ENCODE assay signal across 18 cellular contexts in the genomic region with DNA sequence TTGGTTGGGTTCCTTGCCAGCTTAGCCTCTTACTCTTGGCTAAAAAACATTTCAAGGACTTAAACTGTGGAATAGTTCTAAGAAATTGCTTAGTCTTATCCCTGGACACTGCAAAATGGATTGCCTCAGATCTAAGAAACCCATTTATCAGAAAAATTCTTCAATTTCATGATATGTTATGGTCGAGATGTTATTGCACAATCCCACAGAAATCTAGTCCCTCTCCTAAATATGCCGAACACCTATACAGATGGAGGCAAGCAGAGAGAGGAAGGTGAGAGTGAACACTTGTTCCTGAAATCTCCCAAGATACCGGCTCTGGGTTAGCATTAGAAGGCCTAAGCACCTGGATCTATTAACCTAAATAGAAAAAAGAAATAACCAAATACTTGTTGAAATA.
A peak's percentile ranks its signal among the peaks of the same experiment; 100 is the strongest.
DNase-seq lines count a peak whose midpoint lies in the region; FAIRE-seq and TF ChIP-seq lines count a peak whose summit lies in the region.
"Had no signal": no experiment of that assay in that cellular context is flagged by ENCODE, and none has a peak within 500 bp of the region (broad histone marks: within the 10 kb centered on the region; RNA-seq: fewer than 3 reads in every experiment).

No MANE protein-coding gene starts in this region.

- H3K56ac ChIP-seq in H1 (replicated peaks; ENCODE audit: insufficient read length, low read depth, low read length) = no peak overlapping the region

- no peak overlapping the region for H3K14ac ChIP-seq in H1 (ENCODE audit: insufficient read length)

- no peak for FAIRE-seq in H1 (lab: Jason Lieb, UNC)

- POLR2A ChIA-PET in H1 (lab: Charles Lee; ENCODE audit: partially characterized antibody) (no interaction called here), GM10248 (lab: Yijun Ruan, JAX) (no interaction called here)

- H3K4me2 ChIP-seq in H1 (ENCODE audit: insufficient read depth in 1 of 2, low read depth in 2 of 2, low read length in 2 of 2) = no peak overlapping the region

- H3K79me1 ChIP-seq in H1 (ENCODE audit: low read depth, low read length) = no peaks in the 10 kb centered on the region

- H3K79me2 ChIP-seq in H1 (ENCODE audit: control insufficient read depth in 1 of 2, insufficient read depth in 2 of 2, low read length in 2 of 2) = no peaks in the 10 kb centered on the region

- no peak overlapping the region for H2BK120ac ChIP-seq in H1 (replicated peaks; ENCODE audit: low read depth, low read length)

- H3K27ac ChIP-seq in SJSA1 (peak overlapping the region; percentile 93), H1 (ENCODE audit: low read depth, low read length) (no peak overlapping the region), prostate gland (peak overlapping the region; percentile 29 to 36)

- H2BK20ac ChIP-seq in H1 (ENCODE audit: low read length) = no peak overlapping the region

- H2AFZ ChIP-seq in H1 (ENCODE audit: low read length) = no peak overlapping the region

- no peak overlapping the region for H4K8ac ChIP-seq in H1 (ENCODE audit: extremely low read depth, insufficient read depth, low read length)

- H3K27me3 ChIP-seq in SJSA1 (replicated peaks) (no peaks in the 10 kb centered on the region), H1 (replicated peaks in 1 of 4; ENCODE audit: control insufficient read depth in 3 of 4, extremely low read depth in 1 of 4, insufficient read depth in 3 of 4, low read length in 3 of 4) (no peaks in the 10 kb centered on the region), prostate gland (replicated peaks; ENCODE audit: insufficient read depth) (no peaks in the 10 kb centered on the region)
- H3K27me3 ChIP-seq: MG63 had no signal

- no peak for TF ChIP-seq EP300 in H1 (IDR thresholded peaks at IDR 0.05; ENCODE audit: borderline replicate concordance in 1 of 2, low read depth in 2 of 2, low read length in 2 of 2)

- H4K5ac ChIP-seq in H1 (ENCODE audit: insufficient read length, low read depth, low read length) = no peak overlapping the region

- no peak overlapping the region for H3K23ac ChIP-seq in H1 (ENCODE audit: insufficient read length)

- no peaks in the 10 kb centered on the region for H4K20me1 ChIP-seq in H1 (replicated peaks in 1 of 2; ENCODE audit: control insufficient read depth in 1 of 2, insufficient read depth in 2 of 2, low read length in 2 of 2)

- H3K4ac ChIP-seq in H1 (replicated peaks; ENCODE audit: insufficient read length, low read depth, low read length) = no peak overlapping the region

- H3K36me3 ChIP-seq in SJSA1 = no peaks in the 10 kb centered on the region
- no peaks in the 10 kb centered on the region for H3K36me3 ChIP-seq in H1 (ENCODE audit: control insufficient read depth in 2 of 4, insufficient read depth in 4 of 4, low read length in 3 of 4)
- no peaks in the 10 kb centered on the region for H3K36me3 ChIP-seq in prostate gland
- H3K36me3 ChIP-seq: MG63 had no signal

- H2BK15ac ChIP-seq in H1 (ENCODE audit: low read length) = no peak overlapping the region

- H2BK12ac ChIP-seq in H1 (ENCODE audit: low read depth, low read length) = no peak overlapping the region

- H3K4me3 ChIP-seq in AG10803 (ENCODE audit: low read length) (no peak overlapping the region), SJSA1 (no peak overlapping the region), H1 (ENCODE audit: extremely low read depth in 1 of 4, insufficient read depth in 2 of 4, low read depth in 3 of 4, low read length in 4 of 4) (no peak overlapping the region), prostate gland (no peak overlapping the region)
- H3K4me3 ChIP-seq: coronary artery, MG63 had no signal

- H3K9ac ChIP-seq in H1 (replicated peaks in 1 of 4; ENCODE audit: extremely low read depth in 1 of 4, low read depth in 3 of 4, low read length in 3 of 4) = no peak overlapping the region

- no peak overlapping the region for H2AK5ac ChIP-seq in H1 (ENCODE audit: low read depth, low read length)

- DNase-seq in AG10803 (ENCODE audit: low read depth) (peak; percentile 12), SJSA1 (ENCODE audit: low read depth in 1 of 2, low spot score in 2 of 2) (peak in 1 of 2 experiments; percentile 30), H1 (ENCODE audit: low read depth in 1 of 2, low spot score in 2 of 2) (no peak), prostate gland (ENCODE audit: low spot score) (no peak), GM10248 (ENCODE audit: extremely low spot score) (no peak), iPS-NIHi11 (ENCODE audit: low spot score) (no peak), NCI-H1417 treated with DMSO at 0.1 percent for 48 hours (lab: John Stamatoyannopoulos, UW) (no peak), NCI-H1930 (lab: John Stamatoyannopoulos, UW) (no peak)
- DNase-seq: activated CD4-positive, CD25-positive, alpha-beta regulatory T cell treated with anti-CD3 and anti-CD28 coated beads, Interleukin-2, amount 50 U/mL, for 72 hours; CD8-positive, alpha-beta T cell; left ventricle myocardium superior; naive B cell; NCI-H1694 treated with DMSO at 0.1 percent for 48 hours; NCI-H345; Right ventricle myocardium superior; stimulated activated naive B cell treated with anti-CD40 and anti-IgM and Interleukin-4, amounts not matched to agents 10 μg/mL and 1 μg/mL and 100 μg/mL, for 72 hours had no signal

- TF ChIP-seq POLR2A in H1 (IDR thresholded peaks at IDR 0.05; ENCODE audit: control extremely low read depth in 1 of 2, low read depth in 2 of 2, low read length in 2 of 2) = no peak
- no peak for TF ChIP-seq POLR2A in prostate gland (IDR thresholded peaks at IDR 0.05)

- no peak for TF ChIP-seq RAD21 in H1 (IDR thresholded peaks at IDR 0.05 in 1 of 2, conservative IDR thresholded peaks at IDR 0.05 in 1 of 2; ENCODE audit: low read depth in 2 of 2, low read length in 2 of 2)

- TF ChIP-seq CTCF in AG10803 (conservative IDR thresholded peaks at IDR 0.05; ENCODE audit: low read length) (no peak), H1 (IDR thresholded peaks at IDR 0.05; ENCODE audit: control extremely low read depth in 1 of 3, insufficient read depth in 1 of 3, low read depth in 1 of 3, low read length in 3 of 3) (no peak), prostate gland (IDR thresholded peaks at IDR 0.05) (no peak), GM10248 (IDR thresholded peaks at IDR 0.05; ENCODE audit: control extremely low read depth, extremely low read depth, low read depth, missing control alignments) (no peak)

- H3K18ac ChIP-seq in H1 (ENCODE audit: extremely low read depth, low read length) = no peak overlapping the region

- H3K4me1 ChIP-seq in SJSA1 (replicated peaks) (peaks cover 75% of the 10 kb centered on the region), H1 (replicated peaks in 1 of 4; ENCODE audit: control insufficient read depth in 3 of 4, insufficient read depth in 4 of 4, low read length in 3 of 4) (peaks cover 0 to 5% (median 3%) of the 10 kb centered on the region in 4 experiments; a peak in 3 of 7 replicates), prostate gland (replicated peaks) (peaks cover 3% of the 10 kb centered on the region)

- CTCF ChIA-PET in H1 (lab: Charles Lee; ENCODE audit: partially characterized antibody) = interaction anchor here (1.2 to 1.3 kb wide), 2 partner anchors 13 to 15 kb away, joined by 4 to 5 read pairs; no protein-coding TSS in a partner anchor
- CTCF ChIA-PET in GM10248 (lab: Yijun Ruan, JAX) = interaction anchor here (1.5 kb wide), 1 partner anchor 16 kb away, joined by 3 read pairs; no protein-coding TSS in a partner anchor

- no peaks in the 10 kb centered on the region for H3K23me2 ChIP-seq in H1 (ENCODE audit: low read depth, low read length)

- no peak overlapping the region for H2BK5ac ChIP-seq in H1 (ENCODE audit: low read depth, low read length)

- no peak overlapping the region for H4K91ac ChIP-seq in H1 (replicated peaks; ENCODE audit: insufficient read length, low read length)

- WGBS in H1 (ENCODE audit: extremely low coverage in 1 of 2, insufficient coverage in 1 of 2, insufficient read length in 1 of 2, insufficient replicate concordance in 2 of 2, low coverage in 1 of 2, low lambda C conversion rate in 2 of 2, missing lambda C conversion rate in 1 of 2), 2 experiments = 89% methylated on average over 3 of the region's 3 CpGs; no CpG with 5 or more reads in 1 of the 2 experiments
- 96% methylated on average over 3 of the region's 3 CpGs for WGBS in prostate gland

- H3K9me3 ChIP-seq in SJSA1 (replicated peaks) (no peaks in the 10 kb centered on the region), H1 (ENCODE audit: insufficient read depth in 2 of 2, low read depth in 1 of 2, low read length in 1 of 2) (no peaks in the 10 kb centered on the region), prostate gland (no peaks in the 10 kb centered on the region)
- H3K9me3 ChIP-seq: MG63 had no signal

- intact Hi-C loops in prostate gland (cut with DNase I) = loop anchor here (5.0 kb wide), 1 partner anchor 269 kb away; a partner anchor contains a TSS

TF ChIP-seq in H1, 55 proteins besides CTCF, POLR2A, EP300 and RAD21:
- no peak for TF ChIP-seq TAF7 (optimal IDR thresholded peaks at IDR 0.05; ENCODE audit: borderline replicate concordance, low read depth, low read length)
- TF ChIP-seq CEBPB (IDR thresholded peaks at IDR 0.05; ENCODE audit: low read depth, low read length) = peak; percentile 65; the same call in 1 of the 2 replicates
